Comparison of ENCODE assay signal across 27 cellular contexts in the genomic region with DNA sequence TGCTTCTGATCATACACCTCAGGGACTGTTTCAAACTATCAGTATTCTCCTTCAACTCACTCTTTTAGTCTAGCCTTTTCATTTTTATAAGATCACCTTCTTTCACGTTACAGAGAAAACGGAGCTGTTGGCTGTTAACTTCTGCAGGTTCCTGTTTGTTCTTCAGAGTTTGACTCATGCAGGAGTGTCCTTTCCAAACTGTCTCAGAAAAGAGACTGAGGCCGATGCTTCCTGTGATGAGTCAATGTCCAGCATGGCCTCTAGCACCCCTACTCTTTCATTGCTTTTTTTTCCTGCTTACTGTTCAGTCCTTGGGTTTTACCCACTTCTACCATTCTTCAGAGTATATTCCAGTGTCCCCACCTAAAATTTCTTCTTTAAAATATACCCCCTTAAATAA.
A peak's percentile ranks its signal among the peaks of the same experiment; 100 is the strongest.
DNase-seq lines count a peak whose midpoint lies in the region; ATAC-seq and TF ChIP-seq lines count a peak whose summit lies in the region.
"Had no signal": no experiment of that assay in that cellular context is flagged by ENCODE, and none has a peak within 500 bp of the region (broad histone marks: within the 10 kb centered on the region; RNA-seq: fewer than 3 reads in every experiment).

No MANE protein-coding gene starts in this region.

- H2BK5ac ChIP-seq in mesenchymal stem cell (ENCODE audit: low read depth, low read length, poor library complexity, severe bottlenecking) (no peak overlapping the region), H9 (ENCODE audit: insufficient read length, low read length) (no peak overlapping the region)

- no peak overlapping the region for H2AK5ac ChIP-seq in mesenchymal stem cell (ENCODE audit: low read length, severe bottlenecking)
- H2AK5ac ChIP-seq in H9 (ENCODE audit: insufficient read length, low read length) = no peak overlapping the region

- H4K91ac ChIP-seq in mesenchymal stem cell (ENCODE audit: low read length) = no peak overlapping the region
- H4K91ac ChIP-seq in H9 (ENCODE audit: insufficient read length, low read depth, low read length) = no peak overlapping the region

- no peak for ATAC-seq in GM23338
- ATAC-seq: left lung; naive thymus-derived CD8-positive, alpha-beta T cell; sciatic nerve; stimulated activated naive CD8-positive, alpha-beta T cell treated with anti-CD3 and anti-CD28 coated beads, Interleukin-15, Interleukin-2, amounts not matched to agents 100 U/mL and 50 U/mL, for 24 hours had no signal

- no peak overlapping the region for H3K23ac ChIP-seq in mesenchymal stem cell (ENCODE audit: low read length in 2 of 2)
- H3K23ac ChIP-seq in H9 (ENCODE audit: insufficient read length, low read depth, low read length) = no peak overlapping the region

- no peaks in the 10 kb centered on the region for H3F3A ChIP-seq in GM23338 (replicated peaks; ENCODE audit: low read depth)

- H3K9me3 ChIP-seq in mesenchymal stem cell (ENCODE audit: control insufficient read depth, low read length) (no peaks in the 10 kb centered on the region), H9 (ENCODE audit: control insufficient read depth, low read depth, low read length) (no peaks in the 10 kb centered on the region)
- H3K9me3 ChIP-seq: left lung, MG63, Peyer's patch, SJSA1, thyroid gland had no signal

- H3K9ac ChIP-seq in mesenchymal stem cell (ENCODE audit: low read length) (no peak overlapping the region), H9 (ENCODE audit: extremely low read depth, insufficient read length, low read length) (no peak overlapping the region)

- H2AFZ ChIP-seq in mesenchymal stem cell (ENCODE audit: low read depth, low read length) (no peak overlapping the region), GM23338 (no peak overlapping the region), H9 (ENCODE audit: low read length) (no peak overlapping the region)

- H2BK120ac ChIP-seq in mesenchymal stem cell (ENCODE audit: low read depth, low read length) = no peak overlapping the region
- no peak overlapping the region for H2BK120ac ChIP-seq in H9 (ENCODE audit: low read depth, low read length, poor library complexity, severe bottlenecking)

- peaks cover 12% of the 10 kb centered on the region for H3K4me1 Mint-ChIP-seq in GM23338
- no peaks in the 10 kb centered on the region for H3K4me1 Mint-ChIP-seq in activated naive CD8-positive, alpha-beta T cell treated with anti-CD3 and anti-CD28 coated beads for 36 hours
- H3K4me1 Mint-ChIP-seq in H9 = peaks cover 5 to 11% of the 10 kb centered on the region in 2 experiments; a peak in 3 of 4 replicates
- H3K4me1 Mint-ChIP-seq: CD14-positive monocyte; naive thymus-derived CD8-positive, alpha-beta T cell had no signal

- H3K56ac ChIP-seq in H9 (ENCODE audit: insufficient read length, low read depth, low read length) = no peak overlapping the region

- peaks cover 2% of the 10 kb centered on the region for H3K27me3 Mint-ChIP-seq in GM23338 (ENCODE audit: insufficient read depth, low read depth, poor library complexity)
- no peaks in the 10 kb centered on the region for H3K27me3 Mint-ChIP-seq in activated naive CD8-positive, alpha-beta T cell treated with anti-CD3 and anti-CD28 coated beads for 36 hours
- no peaks in the 10 kb centered on the region for H3K27me3 Mint-ChIP-seq in H9 (ENCODE audit: low read depth)
- H3K27me3 Mint-ChIP-seq: dendritic cell treated with granulocyte-macrophage colony-stimulating factor and Interleukin-4, amounts not matched to agents 40 ng/mL and 50 ng/mL, for 4 days; naive thymus-derived CD8-positive, alpha-beta T cell had no signal

- H3K79me2 ChIP-seq in GM23338 (replicated peaks; ENCODE audit: insufficient read depth) = no peaks in the 10 kb centered on the region
- H3K79me2 ChIP-seq in H9 (ENCODE audit: insufficient read depth, low read length) = no peaks in the 10 kb centered on the region

- H4K20me1 ChIP-seq in GM23338 (replicated peaks; ENCODE audit: insufficient read depth) = no peaks in the 10 kb centered on the region
- H4K20me1 ChIP-seq in H9 (ENCODE audit: control insufficient read depth, insufficient read depth, insufficient read length) = no peaks in the 10 kb centered on the region

- H3K27me3 ChIP-seq in mesenchymal stem cell (ENCODE audit: control insufficient read depth in 1 of 2, insufficient read depth in 1 of 2, low read length in 2 of 2) = no peaks in the 10 kb centered on the region
- H3K27me3 ChIP-seq in GM23338 (ENCODE audit: insufficient read depth) = no peaks in the 10 kb centered on the region
- H3K27me3 ChIP-seq in H9 (ENCODE audit: insufficient read depth, low read length) = no peaks in the 10 kb centered on the region
- H3K27me3 ChIP-seq: left lung, MG63, Peyer's patch, SJSA1, thyroid gland had no signal

- no peak overlapping the region for H3T11ph ChIP-seq in H9 (ENCODE audit: low read length)

- H3K79me1 ChIP-seq in mesenchymal stem cell (replicated peaks; ENCODE audit: low read length, poor library complexity, severe bottlenecking) = no peaks in the 10 kb centered on the region
- no peaks in the 10 kb centered on the region for H3K79me1 ChIP-seq in H9 (ENCODE audit: insufficient read depth, low read depth, low read length, poor library complexity, severe bottlenecking)

- H3K9me2 ChIP-seq in GM23338 (ENCODE audit: insufficient read depth) = 0 out of 2 replicates have a peak, but pooled peaks cover 4% of the 10 kb centered on the region

- H2BK15ac ChIP-seq in mesenchymal stem cell (ENCODE audit: low read depth, poor library complexity, severe bottlenecking) (no peak overlapping the region), H9 (ENCODE audit: low read depth, low read length) (no peak overlapping the region)

- H3K4me3 ChIP-seq in NB4 (ENCODE audit: low read depth, low read length) (no peak overlapping the region), choroid plexus epithelial cell (ENCODE audit: low read depth, low read length) (no peak overlapping the region), mesenchymal stem cell (ENCODE audit: insufficient read depth in 1 of 2, low read depth in 1 of 2, low read length in 2 of 2) (no peak overlapping the region), GM23338 (no peak overlapping the region)
- H3K4me3 ChIP-seq: left lung, MG63, Peyer's patch, SJSA1, thyroid gland had no signal

- H3K23me2 ChIP-seq in H9 (ENCODE audit: insufficient read length, low read depth, low read length, poor library complexity, severe bottlenecking) = no peaks in the 10 kb centered on the region

- no peaks in the 10 kb centered on the region for H3K36me3 Mint-ChIP-seq in GM23338 (ENCODE audit: low read depth)
- H3K36me3 Mint-ChIP-seq in activated naive CD8-positive, alpha-beta T cell treated with anti-CD3 and anti-CD28 coated beads for 36 hours = no peaks in the 10 kb centered on the region
- no peaks in the 10 kb centered on the region for H3K36me3 Mint-ChIP-seq in H9 (ENCODE audit: insufficient read depth in 1 of 3, low read depth in 3 of 3)
- H3K36me3 Mint-ChIP-seq: CD14-positive monocyte; naive thymus-derived CD8-positive, alpha-beta T cell had no signal

- DNase-seq in ELR (ENCODE audit: low read depth) (peak; percentile 84), NB4 (ENCODE audit: low read depth) (peak; percentile 38), choroid plexus epithelial cell (ENCODE audit: low read depth) (peak; percentile 59), mesenchymal stem cell (peak; percentile 43), GM23338 (ENCODE audit: low spot score) (no peak), NCI-H2227 (lab: John Stamatoyannopoulos, UW; ENCODE audit: unreplicated experiment) (no peak), H9 (no peak)
- DNase-seq in activated naive CD8-positive, alpha-beta T cell treated with anti-CD3 and anti-CD28 coated beads for 36 hours = no peak
- DNase-seq: activated CD4-positive, alpha-beta T cell treated with anti-CD3 and anti-CD28 coated beads for 1 hour; activated CD8-positive, alpha-beta memory T cell treated with anti-CD3 and anti-CD28 coated beads for 24 hours; activated gamma-delta T cell; activated T-cell treated with anti-CD3 and anti-CD28 coated beads, Interleukin-2, amount 50 U/mL, for 1 hour; left lung; MG63; naive thymus-derived CD8-positive, alpha-beta T cell; NCI-H1417 treated with DMSO at 0.1 percent for 48 hours; NCI-H2171; NCI-H524 treated with DMSO at 0.1 percent for 48 hours; Peyer's patch; stimulated activated CD4-positive, alpha-beta T cell treated with anti-CD3 and anti-CD28 coated beads, Interleukin-15, amount 100 ng/mL, for 24 hours; stimulated activated naive CD8-positive, alpha-beta T cell treated with anti-CD3 and anti-CD28 coated beads, Interleukin-15, Interleukin-2, amounts not matched to agents 100 U/mL and 50 U/mL, for 24 hours; thyroid gland had no signal

- H3K18ac ChIP-seq in mesenchymal stem cell (ENCODE audit: low read depth in 1 of 2, low read length in 2 of 2) (no peak overlapping the region), H9 (ENCODE audit: insufficient read length, low read depth, low read length) (no peak overlapping the region)

- H2BK12ac ChIP-seq in mesenchymal stem cell (ENCODE audit: low read length in 2 of 2) = peak overlapping the region in 1 of 2 experiments; percentile 84
- no peak overlapping the region for H2BK12ac ChIP-seq in H9 (ENCODE audit: insufficient read length, low read depth, low read length)

- H2BK20ac ChIP-seq in H9 (ENCODE audit: low read depth, low read length, poor library complexity, severe bottlenecking) = no peak overlapping the region

- no peaks in the 10 kb centered on the region; the same call in 2 of the 3 replicates for H3K9me3 Mint-ChIP-seq in GM23338
- no peaks in the 10 kb centered on the region for H3K9me3 Mint-ChIP-seq in activated naive CD8-positive, alpha-beta T cell treated with anti-CD3 and anti-CD28 coated beads for 36 hours
- H3K9me3 Mint-ChIP-seq in H9 = no peaks in the 10 kb centered on the region
- H3K9me3 Mint-ChIP-seq: T-helper 1 cell treated with Interleukin-12 subunit alpha and Interleukin-12 subunit beta and Interleukin-4 antibody, amounts not matched to agents 30 μg/mL and 1 μg/mL, for 36 hours had no signal

- H3K36me3 ChIP-seq in mesenchymal stem cell (ENCODE audit: control insufficient read depth in 1 of 2, insufficient read depth in 2 of 2, low read depth in 1 of 2, low read length in 2 of 2) = no peaks in the 10 kb centered on the region
- H3K36me3 ChIP-seq in GM23338 (ENCODE audit: insufficient read depth) = no peaks in the 10 kb centered on the region
- H3K36me3 ChIP-seq: left lung, MG63, Peyer's patch, SJSA1, thyroid gland had no signal

- H3K27ac Mint-ChIP-seq in GM23338 (no peak overlapping the region), H9 (no peak overlapping the region)
- no peak overlapping the region for H3K27ac Mint-ChIP-seq in activated naive CD8-positive, alpha-beta T cell treated with anti-CD3 and anti-CD28 coated beads for 36 hours
- H3K27ac Mint-ChIP-seq: CD14-positive monocyte; dendritic cell treated with granulocyte-macrophage colony-stimulating factor and Interleukin-4, amounts not matched to agents 40 ng/mL and 50 ng/mL, for 4 days; naive thymus-derived CD8-positive, alpha-beta T cell; T-helper 1 cell treated with Interleukin-12 subunit alpha and Interleukin-12 subunit beta and Interleukin-4 antibody, amounts not matched to agents 30 μg/mL and 1 μg/mL, for 36 hours had no signal

- no peak for TF ChIP-seq POLR2A in NB4 (IDR thresholded peaks at IDR 0.05; ENCODE audit: extremely low read depth, insufficient read length)

- peak overlapping the region in 1 of 2 experiments; percentile 57 for H3K14ac ChIP-seq in mesenchymal stem cell (ENCODE audit: low read length in 2 of 2)
- H3K14ac ChIP-seq in H9 (ENCODE audit: insufficient read depth, low read length) = no peak overlapping the region; the same call in 1 of the 2 replicates

- no peak overlapping the region for H3K4me2 ChIP-seq in mesenchymal stem cell (ENCODE audit: low read length, poor library complexity, severe bottlenecking)
- H3K4me2 ChIP-seq in GM23338 = no peak overlapping the region
- no peak overlapping the region for H3K4me2 ChIP-seq in H9 (ENCODE audit: insufficient read depth, insufficient read length, low read length)

- WGBS in mesenchymal stem cell = 10% methylated on average over 3 of the region's 3 CpGs
- no CpG with 5 or more reads among the region's 3 CpGs for WGBS in H9 (ENCODE audit: extremely low coverage, insufficient read length, low lambda C conversion rate)

- H3K4ac ChIP-seq in mesenchymal stem cell (ENCODE audit: low read depth in 1 of 2, low read length in 2 of 2) (no peak overlapping the region), H9 (ENCODE audit: low read depth, low read length) (no peak overlapping the region)

- no peak overlapping the region for H3K27ac ChIP-seq in mesenchymal stem cell (ENCODE audit: low read length, poor library complexity, severe bottlenecking)
- no peak overlapping the region for H3K27ac ChIP-seq in GM23338 (ENCODE audit: low read depth)
- H3K27ac ChIP-seq in H9 (ENCODE audit: insufficient read length, low read depth, low read length) = no peak overlapping the region
- H3K27ac ChIP-seq: left lung, Peyer's patch, SJSA1, thyroid gland had no signal

- no peak overlapping the region for H4K8ac ChIP-seq in mesenchymal stem cell (ENCODE audit: low read length)
- H4K8ac ChIP-seq in H9 (replicated peaks; ENCODE audit: insufficient read length, low read depth, low read length) = no peak overlapping the region

- no peak overlapping the region for H4K5ac ChIP-seq in H9 (ENCODE audit: insufficient read length, low read depth, low read length)

- H3K4me1 ChIP-seq in mesenchymal stem cell (ENCODE audit: control insufficient read depth, insufficient read depth, low read depth, low read length) (peaks cover 2% of the 10 kb centered on the region), GM23338 (ENCODE audit: insufficient read depth) (peaks cover 6% of the 10 kb centered on the region; the same call in 1 of the 2 replicates), H9 (ENCODE audit: insufficient read depth, low read length) (no peaks in the 10 kb centered on the region)
- H3K4me1 ChIP-seq: left lung, Peyer's patch had no signal

- H3K4me3 Mint-ChIP-seq in GM23338 (no peak overlapping the region), H9 (no peak overlapping the region)
- H3K4me3 Mint-ChIP-seq in activated naive CD8-positive, alpha-beta T cell treated with anti-CD3 and anti-CD28 coated beads for 36 hours = no peak overlapping the region
- H3K4me3 Mint-ChIP-seq: CD14-positive monocyte; dendritic cell treated with granulocyte-macrophage colony-stimulating factor and Interleukin-4, amounts not matched to agents 40 ng/mL and 50 ng/mL, for 4 days; naive thymus-derived CD8-positive, alpha-beta T cell; T-helper 1 cell treated with Interleukin-12 subunit alpha and Interleukin-12 subunit beta and Interleukin-4 antibody, amounts not matched to agents 30 μg/mL and 1 μg/mL, for 36 hours had no signal

- no peak for TF ChIP-seq CTCF in NB4 (IDR thresholded peaks at IDR 0.05; ENCODE audit: low read depth, low read length)
- no peak for TF ChIP-seq CTCF in choroid plexus epithelial cell (conservative IDR thresholded peaks at IDR 0.05; ENCODE audit: low read depth, low read length)
- no peak for TF ChIP-seq CTCF in GM23338 (conservative IDR thresholded peaks at IDR 0.05; ENCODE audit: low read depth in 2 of 2)
- TF ChIP-seq CTCF in H9 (conservative IDR thresholded peaks at IDR 0.05) = no peak

Comparison
In these comparisons a context has a peak if more than half of its experiments do, and no peak if none do; other contexts are left out.
1. DNase-seq: peak in ELR (single experiment), NB4 (single experiment), choroid plexus epithelial cell (single experiment) and mesenchymal stem cell (single experiment); none in GM23338 (single experiment), activated naive CD8-positive, alpha-beta T cell treated with anti-CD3 and anti-CD28 coated beads for 36 hours (single experiment), NCI-H2227 (single experiment) and H9 (single experiment).